In the genomic region with DNA sequence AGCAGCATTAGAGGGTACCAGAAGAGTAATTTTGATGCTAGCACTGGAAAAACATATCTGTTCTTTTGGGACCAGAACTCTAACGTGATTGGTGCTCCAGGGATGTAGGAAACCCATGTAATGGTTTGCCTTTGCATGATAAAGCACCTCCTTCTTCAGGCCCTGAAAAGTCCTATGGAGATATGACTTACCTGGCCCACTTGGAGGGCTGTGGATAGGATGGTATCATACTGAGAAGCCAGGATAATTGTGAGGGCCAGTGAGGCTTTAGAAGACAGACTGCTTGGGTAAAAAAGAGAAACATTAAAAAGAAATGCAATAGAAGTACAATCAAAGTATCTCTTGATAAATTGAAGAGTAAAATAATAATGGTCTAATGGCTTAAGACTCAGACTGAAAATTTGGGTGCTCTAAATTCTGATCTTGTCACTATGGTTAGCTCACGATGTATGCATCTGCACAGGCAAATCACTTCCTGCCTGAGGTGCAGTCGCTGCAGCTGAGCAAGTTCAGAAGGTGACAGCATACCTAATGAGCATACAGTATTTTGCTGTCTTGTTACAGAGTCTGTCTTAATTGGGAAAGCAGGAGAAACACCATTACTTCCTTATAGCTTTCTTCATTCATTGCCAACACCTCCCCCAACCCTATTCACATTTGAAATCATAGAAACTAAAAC, we compare ENCODE assay signal across 13 cellular contexts.
DNase-seq lines count a peak whose midpoint lies in the region; ATAC-seq, FAIRE-seq and TF ChIP-seq lines count a peak whose summit lies in the region.
"Had no signal": no experiment of that assay in that cellular context is flagged by ENCODE, and none has a peak within 500 bp of the region (broad histone marks: within the 10 kb centered on the region; RNA-seq: fewer than 3 reads in every experiment).

No MANE protein-coding gene starts in this region.

- peak; percentile 98 for ATAC-seq in GM18868 (IDR thresholded peaks at IDR 0.05; ENCODE audit: unreplicated experiment)
- peak; percentile 97 for ATAC-seq in GM21515 (IDR thresholded peaks at IDR 0.05; ENCODE audit: unreplicated experiment)
- peak; percentile 85 for ATAC-seq in HG03108 (IDR thresholded peaks at IDR 0.05; ENCODE audit: unreplicated experiment)
- ATAC-seq in left colon: no peak

- no peak for FAIRE-seq in RCC 7860 (lab: Jason Lieb, UNC)

- DNase-seq in epithelial cell of esophagus (ENCODE audit: low read depth) (peak; percentile 2), left colon (no peak), RCC 7860 (ENCODE audit: low spot score) (no peak), putamen (ENCODE audit: low spot score) (no peak)
- DNase-seq: activated CD4-positive, alpha-beta T cell treated with anti-CD3 and anti-CD28 coated beads, Interleukin-2, amount 10 ng/mL, durations not matched to agents 24 days and 14 days; DMS79; naive B cell; NCI-H2029 treated with DMSO at 0.1 percent for 48 hours; SHP77 treated with DMSO at 0.1 percent for 48 hours; substantia nigra had no signal

- H3K4me3 ChIP-seq in epithelial cell of esophagus (ENCODE audit: low read length): no peak overlapping the region

- intact Hi-C loops in left colon (cut with DNase I, micrococcal nuclease): no loop called here

- no peak for TF ChIP-seq CTCF in epithelial cell of esophagus (IDR thresholded peaks at IDR 0.05; ENCODE audit: insufficient read depth, low read depth, low read length, missing control alignments)
